8 cellular contexts compared by ENCODE assay signal in the genomic region with DNA sequence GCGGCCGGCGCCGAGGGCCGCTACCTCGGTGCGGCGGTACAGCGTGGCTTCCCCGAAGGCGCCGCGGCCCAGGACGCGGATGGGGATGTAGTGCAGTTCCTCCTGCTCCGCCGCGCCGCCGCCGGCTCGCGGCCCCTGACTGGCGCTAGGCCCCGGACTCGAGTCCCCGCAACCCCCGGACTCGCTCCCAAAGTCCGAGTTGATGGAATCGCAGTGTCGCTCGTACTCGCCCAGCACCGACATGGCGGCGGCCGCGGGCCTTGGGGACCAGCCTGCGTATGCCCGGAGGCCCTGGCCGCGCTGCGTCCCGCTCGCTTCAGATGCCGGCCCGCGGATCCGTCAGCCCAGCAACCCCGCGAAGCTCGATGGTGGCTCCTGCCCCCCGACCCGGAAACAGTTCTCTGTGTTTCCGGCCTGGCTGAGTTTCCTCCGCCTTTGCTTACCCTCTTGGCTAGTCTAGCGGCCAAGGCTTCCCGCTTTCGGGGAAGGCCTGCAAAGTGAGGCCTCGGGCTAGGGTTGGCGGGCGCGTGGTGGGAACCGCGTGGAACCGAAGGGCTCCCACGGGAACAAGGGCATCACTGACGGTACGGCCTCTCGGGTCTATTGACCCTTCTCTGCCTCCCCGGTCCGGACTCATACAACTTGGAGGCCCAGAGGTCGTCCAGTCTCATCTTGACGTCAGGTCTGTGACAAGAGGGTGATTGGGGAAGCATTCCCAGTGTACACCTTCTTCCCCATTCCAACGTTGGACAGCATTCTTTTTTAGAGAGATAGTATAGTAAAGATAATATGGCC. TPM values are rescaled to one million over a fixed set of nuclear protein-coding genes. Genes with fewer than 3 reads are reported as not detected.
A peak's percentile ranks its signal among the peaks of the same experiment; 100 is the strongest.
DNase-seq lines count a peak whose midpoint lies in the region; ATAC-seq and TF ChIP-seq lines count a peak whose summit lies in the region.

A gene (minus strand): TSS at position 370 of the 795 bp plus-strand sequence. CDS start 127 bp downstream, at position 243.

- no peaks in the 10 kb centered on the region for H3K27me3 Mint-ChIP-seq in HFFc6 (ENCODE audit: insufficient read depth)
- H3K27me3 Mint-ChIP-seq in activated naive CD4-positive, alpha-beta T cell treated with anti-CD3 and anti-CD28 coated beads, Interleukin-2, amount 50 U/mL, for 24 hours: no peaks in the 10 kb centered on the region
- no peaks in the 10 kb centered on the region for H3K27me3 Mint-ChIP-seq in osteocyte (ENCODE audit: unreplicated experiment)

- H3K36me3 Mint-ChIP-seq in HFFc6 (ENCODE audit: low read depth) (peaks cover 14% of the 10 kb centered on the region), osteocyte (ENCODE audit: unreplicated experiment) (peaks cover 2% of the 10 kb centered on the region)
- peaks cover 9% of the 10 kb centered on the region for H3K36me3 Mint-ChIP-seq in activated naive CD4-positive, alpha-beta T cell treated with anti-CD3 and anti-CD28 coated beads, Interleukin-2, amount 50 U/mL, for 24 hours

- H3K4me1 Mint-ChIP-seq in HFFc6 (ENCODE audit: low read depth): peaks cover 48% of the 10 kb centered on the region
- H3K4me1 Mint-ChIP-seq in activated naive CD4-positive, alpha-beta T cell treated with anti-CD3 and anti-CD28 coated beads, Interleukin-2, amount 50 U/mL, for 24 hours: peaks cover 46% of the 10 kb centered on the region
- peaks cover 35% of the 10 kb centered on the region for H3K4me1 Mint-ChIP-seq in osteocyte (ENCODE audit: unreplicated experiment)

- H3K36me3 ChIP-seq in thoracic aorta: no peaks in the 10 kb centered on the region

- no peak; the same call in 1 of the 2 replicates for TF ChIP-seq CTCF in HFFc6 (IDR thresholded peaks at IDR 0.05)
- no peak for TF ChIP-seq CTCF in osteocyte (IDR thresholded peaks at IDR 0.05)
- TF ChIP-seq CTCF in thoracic aorta (IDR thresholded peaks at IDR 0.05): no peak

- H3K9me3 Mint-ChIP-seq in HFFc6 (no peaks in the 10 kb centered on the region), osteocyte (ENCODE audit: unreplicated experiment) (no peaks in the 10 kb centered on the region)
- no peaks in the 10 kb centered on the region for H3K9me3 Mint-ChIP-seq in activated naive CD4-positive, alpha-beta T cell treated with anti-CD3 and anti-CD28 coated beads, Interleukin-2, amount 50 U/mL, for 24 hours

- peak; percentile 93 for DNase-seq in GM03348 (ENCODE audit: low spot score)
- DNase-seq in HFFc6: peak; percentile 82
- peak; percentile 55 for DNase-seq in NCI-H1048 (lab: John Stamatoyannopoulos, UW)
- DNase-seq in glomerular endothelial cell (ENCODE audit: extremely low read depth, low read depth, low spot score): no peak
- peak; percentile 95 for DNase-seq in osteocyte (ENCODE audit: extremely low spot score, unreplicated experiment)
- peak; percentile 53 for DNase-seq in thoracic aorta (ENCODE audit: low spot score)

- H3K4me3 Mint-ChIP-seq in HFFc6 (peak within 1 kb of the TSS; percentile 93), osteocyte (ENCODE audit: unreplicated experiment) (peak within 1 kb of the TSS; percentile 93)
- peak within 1 kb of the TSS; percentile 100 for H3K4me3 Mint-ChIP-seq in activated naive CD4-positive, alpha-beta T cell treated with anti-CD3 and anti-CD28 coated beads, Interleukin-2, amount 50 U/mL, for 24 hours

- H3K27ac Mint-ChIP-seq in HFFc6 (peak within 1 kb of the TSS; percentile 97), osteocyte (ENCODE audit: unreplicated experiment) (peak within 1 kb of the TSS; percentile 99)
- H3K27ac Mint-ChIP-seq in activated naive CD4-positive, alpha-beta T cell treated with anti-CD3 and anti-CD28 coated beads, Interleukin-2, amount 50 U/mL, for 24 hours: peak within 1 kb of the TSS; percentile 99

- H3K27ac ChIP-seq in thoracic aorta: peak within 1 kb of the TSS; percentile 93 to 95

- ATAC-seq in SK-N-SH treated with all-trans-retinoic acid at 6 μM for 48 hours (peak; percentile 91), thoracic aorta (ENCODE audit: insufficient number of reproducible peaks, low FRiP score, low read depth) (peak; percentile 76)

- no peaks in the 10 kb centered on the region for H3K9me3 ChIP-seq in thoracic aorta

- H3K4me1 ChIP-seq in thoracic aorta (ENCODE audit: control insufficient read depth in 1 of 2, low read depth in 2 of 2): peaks cover 23 to 39% of the 10 kb centered on the region in 2 donors

- peak within 1 kb of the TSS; percentile 80 for H3K4me3 ChIP-seq in thoracic aorta

- no peaks in the 10 kb centered on the region for H3K27me3 ChIP-seq in thoracic aorta (replicated peaks; ENCODE audit: insufficient read depth)

TF ChIP-seq in SK-N-SH treated with all-trans-retinoic acid at 6 μM for 48 hours, 23 proteins besides CTCF, POLR2A, EP300 and RAD21:
- TF ChIP-seq CSDC2 (CRISPR knock-in tag; IDR thresholded peaks at IDR 0.05) (peak; percentile 34; the same call in 1 of the 2 replicates), SNAI2 (CRISPR knock-in tag; IDR thresholded peaks at IDR 0.05) (no peak), ISL1 (CRISPR knock-in tag; IDR thresholded peaks at IDR 0.05) (0 out of 2 replicates have a peak, but pooled peaks have one; percentile 8), TOX (CRISPR knock-in tag; IDR thresholded peaks at IDR 0.05; ENCODE audit: borderline replicate concordance) (no peak), PPARA (CRISPR knock-in tag; IDR thresholded peaks at IDR 0.05; ENCODE audit: borderline replicate concordance) (no peak), GLIS3 (CRISPR knock-in tag; IDR thresholded peaks at IDR 0.05) (no peak), TCF4 (CRISPR knock-in tag; IDR thresholded peaks at IDR 0.05; ENCODE audit: borderline replicate concordance) (no peak), ARNTL (CRISPR knock-in tag; IDR thresholded peaks at IDR 0.05; ENCODE audit: borderline replicate concordance, low read depth) (no peak), ZNF70 (CRISPR knock-in tag; IDR thresholded peaks at IDR 0.05) (peak; percentile 32; the same call in 1 of the 2 replicates), ESRRG (CRISPR knock-in tag; IDR thresholded peaks at IDR 0.05) (no peak), RARB (CRISPR knock-in tag; IDR thresholded peaks at IDR 0.05) (no peak), ZFP3 (CRISPR knock-in tag; IDR thresholded peaks at IDR 0.05) (0 out of 2 replicates have a peak, but pooled peaks have one; percentile 30), ZNF8 (CRISPR knock-in tag; IDR thresholded peaks at IDR 0.05) (no peak)
- TF ChIP-seq, protein P1, sequence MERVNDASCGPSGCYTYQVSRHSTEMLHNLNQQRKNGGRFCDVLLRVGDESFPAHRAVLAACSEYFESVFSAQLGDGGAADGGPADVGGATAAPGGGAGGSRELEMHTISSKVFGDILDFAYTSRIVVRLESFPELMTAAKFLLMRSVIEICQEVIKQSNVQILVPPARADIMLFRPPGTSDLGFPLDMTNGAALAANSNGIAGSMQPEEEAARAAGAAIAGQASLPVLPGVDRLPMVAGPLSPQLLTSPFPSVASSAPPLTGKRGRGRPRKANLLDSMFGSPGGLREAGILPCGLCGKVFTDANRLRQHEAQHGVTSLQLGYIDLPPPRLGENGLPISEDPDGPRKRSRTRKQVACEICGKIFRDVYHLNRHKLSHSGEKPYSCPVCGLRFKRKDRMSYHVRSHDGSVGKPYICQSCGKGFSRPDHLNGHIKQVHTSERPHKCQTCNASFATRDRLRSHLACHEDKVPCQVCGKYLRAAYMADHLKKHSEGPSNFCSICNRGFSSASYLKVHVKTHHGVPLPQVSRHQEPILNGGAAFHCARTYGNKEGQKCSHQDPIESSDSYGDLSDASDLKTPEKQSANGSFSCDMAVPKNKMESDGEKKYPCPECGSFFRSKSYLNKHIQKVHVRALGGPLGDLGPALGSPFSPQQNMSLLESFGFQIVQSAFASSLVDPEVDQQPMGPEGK (CRISPR knock-in tag; IDR thresholded peaks at IDR 0.05; ENCODE audit: borderline replicate concordance): no peak
- TF ChIP-seq, protein P2, sequence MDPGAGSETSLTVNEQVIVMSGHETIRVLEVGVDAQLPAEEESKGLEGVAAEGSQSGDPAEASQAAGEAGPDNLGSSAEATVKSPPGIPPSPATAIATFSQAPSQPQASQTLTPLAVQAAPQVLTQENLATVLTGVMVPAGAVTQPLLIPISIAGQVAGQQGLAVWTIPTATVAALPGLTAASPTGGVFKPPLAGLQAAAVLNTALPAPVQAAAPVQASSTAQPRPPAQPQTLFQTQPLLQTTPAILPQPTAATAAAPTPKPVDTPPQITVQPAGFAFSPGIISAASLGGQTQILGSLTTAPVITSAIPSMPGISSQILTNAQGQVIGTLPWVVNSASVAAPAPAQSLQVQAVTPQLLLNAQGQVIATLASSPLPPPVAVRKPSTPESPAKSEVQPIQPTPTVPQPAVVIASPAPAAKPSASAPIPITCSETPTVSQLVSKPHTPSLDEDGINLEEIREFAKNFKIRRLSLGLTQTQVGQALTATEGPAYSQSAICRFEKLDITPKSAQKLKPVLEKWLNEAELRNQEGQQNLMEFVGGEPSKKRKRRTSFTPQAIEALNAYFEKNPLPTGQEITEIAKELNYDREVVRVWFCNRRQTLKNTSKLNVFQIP (CRISPR knock-in tag; IDR thresholded peaks at IDR 0.05; ENCODE audit: borderline replicate concordance, low read depth): 0 out of 2 replicates have a peak, but pooled peaks have one; percentile 14

RNA-seq across cellular contexts. Expression of the gene that starts here (rescaled TPM):
- total RNA-seq in HFFc6 (2021; fragmentation: NEBNext Ultra II Directional; extraction: Animal tissue kit (Norgen Biotek cat#: 25700)): 10 to 100 TPM; 67.6 to 79.4 (median 69.4) TPM
- total RNA-seq in glomerular endothelial cell (29.3 and 35.8 TPM in 2 replicates), osteocyte (116 and 117 TPM in 2 replicates), thoracic aorta (10 to 100 TPM; 51.3 to 65.3 TPM)
